Comparison of ENCODE assay signal across 16 cellular contexts in the genomic region with DNA sequence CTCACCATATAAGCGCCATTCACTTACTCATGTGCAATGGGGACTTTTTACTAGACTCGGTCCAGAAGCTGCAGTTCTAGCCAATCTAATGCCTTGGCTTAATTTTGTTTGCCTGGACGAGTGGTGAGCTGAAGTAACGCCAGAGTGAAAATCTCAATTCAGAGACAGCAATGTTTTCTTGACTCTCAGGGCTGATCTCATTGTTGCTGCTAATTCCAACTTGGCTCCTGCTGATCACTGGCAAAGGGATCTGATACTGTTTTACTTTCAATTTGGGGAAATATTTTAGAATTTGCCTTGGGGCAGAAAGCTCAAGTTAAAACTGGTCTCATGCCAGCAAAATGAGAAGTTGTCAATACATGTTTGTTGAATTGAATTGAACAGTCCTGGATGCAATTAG.
DNase-seq lines count a peak whose midpoint lies in the region; ATAC-seq and TF ChIP-seq lines count a peak whose summit lies in the region.
"Had no signal": no experiment of that assay in that cellular context is flagged by ENCODE, and none has a peak within 500 bp of the region (broad histone marks: within the 10 kb centered on the region; RNA-seq: fewer than 3 reads in every experiment).

No MANE protein-coding gene starts in this region.

- CTCF ChIA-PET in activated CD8-positive, alpha-beta T cell treated with anti-CD3 and anti-CD28 coated beads, Interleukin-2, amount 10 ng/mL, durations not matched to agents 7 days and 5 days (lab: Charles Lee) = no interaction called here

- H3K4me3 ChIP-seq in GM23248 (peak overlapping the region; percentile 43), osteoblast (ENCODE audit: insufficient read depth, low read length) (no peak overlapping the region)
- H3K4me3 ChIP-seq: hepatocyte, tibial nerve had no signal

- H3K27ac ChIP-seq in GM23248 = no peak overlapping the region
- no peak overlapping the region for H3K27ac ChIP-seq in osteoblast (ENCODE audit: low read depth, low read length)
- H3K27ac ChIP-seq: brain microvascular endothelial cell, hepatocyte, tibial nerve had no signal

- H3K4me2 ChIP-seq in GM23248 (ENCODE audit: unreplicated experiment) = peak overlapping the region; percentile 77
- peak overlapping the region; percentile 58 for H3K4me2 ChIP-seq in osteoblast (ENCODE audit: insufficient read depth, low read length)
- H3K4me2 ChIP-seq: hepatocyte had no signal

- in situ Hi-C loops in GM23248 (cut with MboI) = no loop called here

- H3K27me3 ChIP-seq in GM23248 (replicated peaks; ENCODE audit: insufficient read depth) = no peaks in the 10 kb centered on the region
- no peaks in the 10 kb centered on the region for H3K27me3 ChIP-seq in osteoblast (ENCODE audit: insufficient read depth, low read length)
- H3K27me3 ChIP-seq: brain microvascular endothelial cell, hepatocyte, tibial nerve had no signal

- H3K4me1 Mint-ChIP-seq in activated CD8-positive, alpha-beta T cell treated with anti-CD3 and anti-CD28 coated beads, Interleukin-2, amount 10 ng/mL, durations not matched to agents 7 days and 5 days (ENCODE audit: low read depth) = no peaks in the 10 kb centered on the region
- H3K4me1 Mint-ChIP-seq: CD4-positive, CD25-positive, alpha-beta regulatory T cell; naive B cell had no signal

- H3K27ac Mint-ChIP-seq in activated CD8-positive, alpha-beta T cell treated with anti-CD3 and anti-CD28 coated beads, Interleukin-2, amount 10 ng/mL, durations not matched to agents 7 days and 5 days = no peak overlapping the region
- H3K27ac Mint-ChIP-seq: CD4-positive, CD25-positive, alpha-beta regulatory T cell; naive B cell had no signal

- no peaks in the 10 kb centered on the region for H3F3A ChIP-seq in GM23248 (ENCODE audit: insufficient read depth)

- WGBS in GM23248 (ENCODE audit: low coverage in 1 of 2, low lambda C conversion rate in 2 of 2, missing lambda C conversion rate in 2 of 2), 2 experiments = 8 to 11% methylated on average over 4 of the region's 4 CpGs

- H3K9ac ChIP-seq in GM23248 = 0 out of 2 replicates have a peak overlapping the region, but pooled peaks have one; percentile 8

- peak; percentile 44 for DNase-seq in GM23248
- DNase-seq in NCI-H69 (lab: John Stamatoyannopoulos, UW) = peak; percentile 100
- peak; percentile 81 for DNase-seq in fibroblast of peridontal ligament (ENCODE audit: extremely low read depth)
- DNase-seq in osteoblast (ENCODE audit: insufficient read length, low spot score, missing footprints) = no peak
- DNase-seq in activated CD8-positive, alpha-beta T cell treated with anti-CD3 and anti-CD28 coated beads, Interleukin-2, amount 10 ng/mL, durations not matched to agents 7 days and 5 days = no peak
- no peak for DNase-seq in NCI-H2196 treated with DMSO at 0.1 percent for 48 hours (lab: John Stamatoyannopoulos, UW; ENCODE audit: unreplicated experiment)
- DNase-seq in stimulated activated naive CD4-positive, alpha-beta T cell (lab: John Stamatoyannopoulos, UW) = no peak
- DNase-seq: activated gamma-delta T cell treated with Interleukin-2 at 50 U/mL for 16 hours; brain microvascular endothelial cell; CD4-positive, CD25-positive, alpha-beta regulatory T cell; naive B cell; stimulated activated CD4-positive, alpha-beta T cell treated with anti-CD3 and anti-CD28 coated beads, Interleukin-1b, Interleukin-23, amount 100 ng/mL, for 48 hours; stimulated activated CD8-positive, alpha-beta memory T cell treated with anti-CD3 and anti-CD28 coated beads, Interleukin-4, amount 100 ng/mL, for 48 hours had no signal

- POLR2A ChIA-PET in activated CD8-positive, alpha-beta T cell treated with anti-CD3 and anti-CD28 coated beads, Interleukin-2, amount 10 ng/mL, durations not matched to agents 7 days and 5 days (lab: Charles Lee) = no interaction called here

- no peaks in the 10 kb centered on the region for H3K36me3 Mint-ChIP-seq in activated CD8-positive, alpha-beta T cell treated with anti-CD3 and anti-CD28 coated beads, Interleukin-2, amount 10 ng/mL, durations not matched to agents 7 days and 5 days (ENCODE audit: low read depth)
- H3K36me3 Mint-ChIP-seq: CD4-positive, CD25-positive, alpha-beta regulatory T cell; naive B cell had no signal

- no peak for TF ChIP-seq CTCF in osteoblast (IDR thresholded peaks at IDR 0.05; ENCODE audit: extremely low read depth, low read depth, low read length)

- H4K20me1 ChIP-seq in GM23248 (ENCODE audit: insufficient read depth) = no peaks in the 10 kb centered on the region
- H4K20me1 ChIP-seq in osteoblast (ENCODE audit: insufficient read depth, low read length) = no peaks in the 10 kb centered on the region

- peaks cover 5% of the 10 kb centered on the region for H3K9me3 Mint-ChIP-seq in activated CD8-positive, alpha-beta T cell treated with anti-CD3 and anti-CD28 coated beads, Interleukin-2, amount 10 ng/mL, durations not matched to agents 7 days and 5 days (ENCODE audit: insufficient read depth)

- H3K79me2 ChIP-seq in GM23248 (ENCODE audit: insufficient read depth) = no peaks in the 10 kb centered on the region
- no peaks in the 10 kb centered on the region for H3K79me2 ChIP-seq in osteoblast (ENCODE audit: insufficient read depth, low read length)
- H3K79me2 ChIP-seq: hepatocyte had no signal

- no peaks in the 10 kb centered on the region for H3K27me3 Mint-ChIP-seq in activated CD8-positive, alpha-beta T cell treated with anti-CD3 and anti-CD28 coated beads, Interleukin-2, amount 10 ng/mL, durations not matched to agents 7 days and 5 days (ENCODE audit: low read depth)
- H3K27me3 Mint-ChIP-seq: CD4-positive, CD25-positive, alpha-beta regulatory T cell; naive B cell had no signal

- no peaks in the 10 kb centered on the region for H3K9me2 ChIP-seq in GM23248 (ENCODE audit: insufficient read depth)

- no peaks in the 10 kb centered on the region; the same call in 1 of the 2 replicates for H3K4me1 ChIP-seq in GM23248 (ENCODE audit: insufficient read depth)
- H3K4me1 ChIP-seq in osteoblast (ENCODE audit: insufficient read depth, low read length) = no peaks in the 10 kb centered on the region

- ATAC-seq in activated CD8-positive, alpha-beta T cell treated with anti-CD3 and anti-CD28 coated beads, Interleukin-2, amount 10 ng/mL, durations not matched to agents 7 days and 5 days = no peak
- ATAC-seq in GM18873 (IDR thresholded peaks at IDR 0.05; ENCODE audit: low FRiP score, unreplicated experiment) = no peak

- no peaks in the 10 kb centered on the region for H3K36me3 ChIP-seq in GM23248 (ENCODE audit: low read depth)
- H3K36me3 ChIP-seq in osteoblast (ENCODE audit: insufficient read depth, low read length) = no peaks in the 10 kb centered on the region
- H3K36me3 ChIP-seq: brain microvascular endothelial cell, tibial nerve had no signal

- H2AFZ ChIP-seq in GM23248 (peak overlapping the region; percentile 68), osteoblast (ENCODE audit: low read length) (peak overlapping the region; percentile 25)
- H2AFZ ChIP-seq: hepatocyte had no signal

- H3K4me3 Mint-ChIP-seq in activated CD8-positive, alpha-beta T cell treated with anti-CD3 and anti-CD28 coated beads, Interleukin-2, amount 10 ng/mL, durations not matched to agents 7 days and 5 days = no peak overlapping the region
- H3K4me3 Mint-ChIP-seq: CD4-positive, CD25-positive, alpha-beta regulatory T cell; naive B cell had no signal

- H3K9me3 ChIP-seq in GM23248 (ENCODE audit: low read depth) (no peaks in the 10 kb centered on the region), osteoblast (ENCODE audit: low read depth, low read length) (no peaks in the 10 kb centered on the region)
- H3K9me3 ChIP-seq: tibial nerve had no signal

Comparison
In these comparisons a context has a peak if more than half of its experiments do, and no peak if none do; other contexts are left out.
1. DNase-seq: peak in GM23248 (single experiment), NCI-H69 (single experiment) and fibroblast of peridontal ligament (single experiment); none in osteoblast (single experiment), activated CD8-positive, alpha-beta T cell treated with anti-CD3 and anti-CD28 coated beads, Interleukin-2, amount 10 ng/mL, durations not matched to agents 7 days and 5 days (single experiment), NCI-H2196 treated with DMSO at 0.1 percent for 48 hours (single experiment) and stimulated activated naive CD4-positive, alpha-beta T cell (0 of 6).